In genomic region chr6:159431750-159432149, GRCh38 we compare ENCODE assay signal across 22 cellular contexts.
DNase-seq lines count a peak whose midpoint lies in the region; ATAC-seq, FAIRE-seq and TF ChIP-seq lines count a peak whose summit lies in the region.
"Had no signal": no experiment of that assay in that cellular context is flagged by ENCODE, and none has a peak within 500 bp of the region (broad histone marks: within the 10 kb centered on the region; RNA-seq: fewer than 3 reads in every experiment).

No MANE protein-coding gene starts in this region.

- H4K20me1 ChIP-seq in HepG2 (ENCODE audit: insufficient read depth, low read length) = no peaks in the 10 kb centered on the region
- H4K20me1 ChIP-seq in neural progenitor cell (ENCODE audit: low read depth) = no peaks in the 10 kb centered on the region
- H4K20me1 ChIP-seq: BLaER1 had no signal

- no peaks in the 10 kb centered on the region for H3F3A ChIP-seq in neural progenitor cell (ENCODE audit: low read depth)

- H3K9me3 ChIP-seq in HepG2 (ENCODE audit: low read length) (peaks cover 35% of the 10 kb centered on the region), right lobe of liver (peaks cover 0 to 6% (median 3%) of the 10 kb centered on the region in 4 donors), neural progenitor cell (ENCODE audit: low read depth) (peaks cover 8% of the 10 kb centered on the region)

- no peak for TF ChIP-seq POLR2A in HepG2 (IDR thresholded peaks at IDR 0.05; ENCODE audit: insufficient read depth in 1 of 2, low read depth in 2 of 2, low read length in 2 of 2)
- TF ChIP-seq POLR2A in right lobe of liver (IDR thresholded peaks at IDR 0.05) = no peak

- no peaks in the 10 kb centered on the region for H3K4me1 Mint-ChIP-seq in neural progenitor cell
- H3K4me1 Mint-ChIP-seq: B cell; CD4-positive, CD25-positive, alpha-beta regulatory T cell had no signal

- H3K4me3 ChIP-seq in HepG2 (replicated peaks in 1 of 3; ENCODE audit: insufficient read depth in 1 of 3, low read depth in 2 of 3, low read length in 3 of 3) (no peak overlapping the region), right lobe of liver (no peak overlapping the region), bronchial epithelial cell (ENCODE audit: low read depth, low read length) (no peak overlapping the region), fibroblast of mammary gland (ENCODE audit: control insufficient read depth, low read depth, low read length) (no peak overlapping the region), neural progenitor cell (no peak overlapping the region)
- H3K4me3 ChIP-seq: BLaER1, HAP-1 had no signal

- H3K27ac Mint-ChIP-seq in neural progenitor cell = no peak overlapping the region
- H3K27ac Mint-ChIP-seq: B cell; CD4-positive, CD25-positive, alpha-beta regulatory T cell; CD8-positive, alpha-beta T cell had no signal

- H3K36me3 ChIP-seq in HepG2 (replicated peaks in 1 of 2; ENCODE audit: control insufficient read depth in 1 of 2, insufficient read depth in 2 of 2, low read length in 2 of 2) (no peaks in the 10 kb centered on the region), right lobe of liver (no peaks in the 10 kb centered on the region), bronchial epithelial cell (ENCODE audit: control insufficient read depth, insufficient read depth, low read length) (no peaks in the 10 kb centered on the region), neural progenitor cell (no peaks in the 10 kb centered on the region)
- H3K36me3 ChIP-seq: BLaER1, HAP-1 had no signal

- in situ Hi-C loops in HepG2 (cut with HindIII; ENCODE audit: extremely low pct_ligation_motif_present, low pct_unique_long_range_greater_than_20kb) = no loop called here

- H3K27me3 Mint-ChIP-seq in neural progenitor cell (ENCODE audit: insufficient read depth, low read depth) = peaks cover 3% of the 10 kb centered on the region

- DNase-seq in HepG2 (ENCODE audit: low spot score) (no peak), right lobe of liver (no peak), bronchial epithelial cell (ENCODE audit: low read depth) (peak; percentile 6), fibroblast of mammary gland (ENCODE audit: low read depth) (peak; percentile 30), urothelium cell line (ENCODE audit: low spot score) (no peak), neural progenitor cell (ENCODE audit: low spot score) (no peak), head of caudate nucleus (no peak), NCI-H748 (lab: John Stamatoyannopoulos, UW; ENCODE audit: unreplicated experiment) (no peak)
- DNase-seq: Caco-2; CD4-positive, CD25-positive, alpha-beta regulatory T cell; CD8-positive, alpha-beta T cell; DMS153; DND-41; GOT3 had no signal

- H3K27me3 ChIP-seq in HepG2 (ENCODE audit: control insufficient read depth in 1 of 2, insufficient read depth in 2 of 2, low read length in 2 of 2) = peaks cover 2 to 9% of the 10 kb centered on the region in 2 experiments; a peak in 1 of 5 replicates
- no peaks in the 10 kb centered on the region for H3K27me3 ChIP-seq in right lobe of liver
- H3K27me3 ChIP-seq in bronchial epithelial cell (ENCODE audit: control insufficient read depth, insufficient read depth, low read length) = no peaks in the 10 kb centered on the region
- no peaks in the 10 kb centered on the region for H3K27me3 ChIP-seq in neural progenitor cell
- H3K27me3 ChIP-seq: BLaER1 had no signal

- no peak for TF ChIP-seq CTCF in HepG2 (CRISPR knock-in tag; IDR thresholded peaks at IDR 0.05)
- no peak for TF ChIP-seq CTCF in right lobe of liver (IDR thresholded peaks at IDR 0.05)
- TF ChIP-seq CTCF in bronchial epithelial cell (IDR thresholded peaks at IDR 0.05; ENCODE audit: insufficient read depth, low read length, severe bottlenecking) = no peak
- TF ChIP-seq CTCF in fibroblast of mammary gland (conservative IDR thresholded peaks at IDR 0.05; ENCODE audit: control insufficient read depth, insufficient read depth, low read depth, low read length) = no peak
- no peak for TF ChIP-seq CTCF in neural progenitor cell (IDR thresholded peaks at IDR 0.05)

- FAIRE-seq in HepG2 (lab: Jason Lieb, UNC) (no peak), bronchial epithelial cell (lab: Jason Lieb, UNC) (no peak), urothelium cell line (lab: Jason Lieb, UNC) (peak; percentile 5)
- FAIRE-seq: A204.1, G401.6, GM12892, H54 had no signal

- WGBS in HepG2 (ENCODE audit: low lambda C conversion rate) = 8% methylated on average over 1 of the region's 1 CpG
- 60% methylated on average over 1 of the region's 1 CpG for WGBS in right lobe of liver (ENCODE audit: insufficient coverage, low coverage, low lambda C conversion rate, missing lambda C conversion rate)

- POLR2A ChIA-PET in HepG2 (lab: Yijun Ruan, JAX) = no interaction called here

- no peak overlapping the region for H3K9ac ChIP-seq in HepG2 (ENCODE audit: insufficient read depth, low read depth, low read length)
- no peak overlapping the region for H3K9ac ChIP-seq in neural progenitor cell
- H3K9ac ChIP-seq: BLaER1 had no signal

- H3K4me1 ChIP-seq in HepG2 (ENCODE audit: insufficient read depth, low read length) (no peaks in the 10 kb centered on the region), right lobe of liver (peaks cover 0 to 8% (median 0%) of the 10 kb centered on the region in 4 donors), neural progenitor cell (no peaks in the 10 kb centered on the region)
- H3K4me1 ChIP-seq: BLaER1, Caco-2, HAP-1 had no signal

- TF ChIP-seq EP300 in HepG2 (IDR thresholded peaks at IDR 0.05; ENCODE audit: low read depth in 2 of 2, low read length in 2 of 2) (no peak), HepG2 (CRISPR knock-in tag; IDR thresholded peaks at IDR 0.05; ENCODE audit: borderline replicate concordance) (no peak)

- intact Hi-C loops in HepG2 (cut with micrococcal nuclease; ENCODE audit: unreplicated experiment) (no loop called here), right lobe of liver (cut with DNase I) (no loop called here), head of caudate nucleus (cut with DNase I) (no loop called here)

- H3K36me3 Mint-ChIP-seq in neural progenitor cell = no peaks in the 10 kb centered on the region
- H3K36me3 Mint-ChIP-seq: CD4-positive, CD25-positive, alpha-beta regulatory T cell; CD8-positive, alpha-beta T cell had no signal

- no peak for TF ChIP-seq RAD21 in HepG2 (CRISPR knock-in tag; IDR thresholded peaks at IDR 0.05)

- no peak for ATAC-seq in HepG2
- no peak for ATAC-seq in right lobe of liver
- ATAC-seq: CD8-positive, alpha-beta T cell had no signal

- H3K79me2 ChIP-seq in HepG2 (ENCODE audit: insufficient read depth, low read length) (no peaks in the 10 kb centered on the region), neural progenitor cell (ENCODE audit: low read depth) (no peaks in the 10 kb centered on the region)

- no TSS peak for BruUV-seq in HepG2 (replicated peaks; lab: Mats Ljungman, UMichigan)

- H3K27ac ChIP-seq in HepG2 (ENCODE audit: extremely low read length, insufficient read depth, low read length) (no peak overlapping the region), right lobe of liver (no peak overlapping the region), neural progenitor cell (no peak overlapping the region)
- H3K27ac ChIP-seq: BLaER1, C4-2B had no signal

- no peak overlapping the region for H3K4me3 Mint-ChIP-seq in neural progenitor cell
- H3K4me3 Mint-ChIP-seq: B cell; CD4-positive, CD25-positive, alpha-beta regulatory T cell; CD8-positive, alpha-beta T cell had no signal

- H3K4me2 ChIP-seq in HepG2 (ENCODE audit: low read depth, low read length) = no peak overlapping the region
- no peak overlapping the region for H3K4me2 ChIP-seq in neural progenitor cell
- H3K4me2 ChIP-seq: BLaER1 had no signal

- H2AFZ ChIP-seq in HepG2 (ENCODE audit: low read length) (no peak overlapping the region), neural progenitor cell (replicated peaks) (no peak overlapping the region)

- CTCF ChIA-PET in HepG2 (lab: Yijun Ruan, JAX; ENCODE audit: low intra/inter-chr PET ratio, low total read pairs) = no interaction called here

- H3K9me3 Mint-ChIP-seq in neural progenitor cell = peaks cover 13% of the 10 kb centered on the region

TF ChIP-seq in HepG2, 621 proteins besides CTCF, POLR2A, EP300 and RAD21 (continues in another document):
- TF ChIP-seq HOXA9 (CRISPR knock-in tag; IDR thresholded peaks at IDR 0.05; ENCODE audit: borderline replicate concordance) (no peak), CEBPZ (IDR thresholded peaks at IDR 0.05; ENCODE audit: low read length) (no peak), CBFB (CRISPR knock-in tag; IDR thresholded peaks at IDR 0.05) (no peak), SP140L (CRISPR knock-in tag; IDR thresholded peaks at IDR 0.05; ENCODE audit: borderline replicate concordance) (no peak), MAZ (IDR thresholded peaks at IDR 0.05; ENCODE audit: borderline replicate concordance, low read depth, low read length) (no peak), MAZ (CRISPR knock-in tag; IDR thresholded peaks at IDR 0.05; ENCODE audit: low read depth) (no peak)

Comparison
In these comparisons a context has a peak if more than half of its experiments do, and no peak if none do; other contexts are left out.
1. DNase-seq: peak in bronchial epithelial cell (single experiment) and fibroblast of mammary gland (single experiment); none in HepG2 (single experiment), right lobe of liver (0 of 3), urothelium cell line (single experiment), neural progenitor cell (single experiment), head of caudate nucleus (0 of 42) and NCI-H748 (single experiment).